11 cellular contexts compared by ENCODE assay signal in the genomic region with DNA sequence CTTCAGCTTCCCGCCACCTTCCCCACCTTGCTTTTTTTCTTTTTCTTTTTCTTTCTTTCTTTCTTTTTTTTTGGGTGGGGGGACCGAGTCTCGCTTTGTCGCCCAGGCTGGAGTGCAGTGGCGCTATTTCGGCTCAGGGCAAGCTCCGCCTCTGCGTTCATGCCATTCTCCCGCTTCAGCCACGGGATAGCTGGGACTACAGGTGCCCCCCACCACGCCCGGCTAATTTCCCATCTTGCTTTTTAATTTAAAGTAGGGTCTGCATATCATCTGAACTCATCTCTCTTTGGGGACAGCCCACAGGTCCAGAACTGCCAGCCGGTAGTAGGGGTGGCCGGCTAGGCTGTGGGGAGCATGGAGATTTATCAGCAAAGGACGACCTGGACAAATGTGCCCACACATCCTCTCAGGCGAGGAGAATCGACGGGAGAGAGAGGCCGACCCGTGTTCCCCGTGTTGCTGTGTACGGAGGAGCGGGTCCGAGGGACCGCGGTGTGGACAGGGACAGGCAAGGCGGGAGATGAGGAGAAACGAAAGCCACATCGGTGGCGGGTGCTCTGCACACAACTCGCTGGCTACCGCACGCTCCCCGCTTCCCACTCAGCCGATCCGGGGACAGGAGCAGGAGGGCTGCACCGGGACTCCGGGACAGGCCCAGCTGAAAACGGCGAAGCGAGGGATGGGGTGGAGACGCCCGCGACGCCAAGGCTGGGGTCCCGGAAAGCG. TPM values are rescaled to one million over a fixed set of nuclear protein-coding genes. Genes with fewer than 3 reads are reported as not detected.
DNase-seq lines count a peak whose midpoint lies in the region; ATAC-seq, FAIRE-seq and TF ChIP-seq lines count a peak whose summit lies in the region.
"Had no signal": no experiment of that assay in that cellular context is flagged by ENCODE, and none has a peak within 500 bp of the region (broad histone marks: within the 10 kb centered on the region; RNA-seq: fewer than 3 reads in every experiment).

No MANE protein-coding gene starts in this region.

- H3K4me3 ChIP-seq in endothelial cell of umbilical vein (replicated peaks in 1 of 3; ENCODE audit: insufficient read depth in 1 of 3, low read depth in 1 of 3, low read length in 3 of 3) (peak overlapping the region in 2 of 3 experiments; percentile 21 to 30), psoas muscle (peak overlapping the region; percentile 4)

- H2BK20ac ChIP-seq in H9 (ENCODE audit: low read depth, low read length, poor library complexity, severe bottlenecking), result no peak overlapping the region

- H4K20me1 ChIP-seq in H9 (ENCODE audit: control insufficient read depth, insufficient read depth, insufficient read length) (no peaks in the 10 kb centered on the region), endothelial cell of umbilical vein (replicated peaks; ENCODE audit: control insufficient read depth, extremely low read depth, insufficient read depth, low read length) (no peaks in the 10 kb centered on the region)

- no peak overlapping the region for H3K14ac ChIP-seq in H9 (ENCODE audit: insufficient read depth, low read length)

- H4K91ac ChIP-seq in H9 (ENCODE audit: insufficient read length, low read depth, low read length), result no peak overlapping the region

- H3K4me1 ChIP-seq in H9 (ENCODE audit: insufficient read depth, low read length) (no peaks in the 10 kb centered on the region), endothelial cell of umbilical vein (ENCODE audit: control insufficient read depth, extremely low read depth, insufficient read depth, low read length) (peaks cover 19% of the 10 kb centered on the region), psoas muscle (peaks cover 5% of the 10 kb centered on the region)

- no CpG with 5 or more reads among the region's 47 CpGs for WGBS in H9 (ENCODE audit: extremely low coverage, insufficient read length, low lambda C conversion rate)
- 51 to 64% (median 61%) methylated on average over 43 to 47 of the region's 47 CpGs for WGBS in psoas muscle, 3 donors

- no peak for TF ChIP-seq CTCF in H9 (conservative IDR thresholded peaks at IDR 0.05)
- no peak for TF ChIP-seq CTCF in endothelial cell of umbilical vein (IDR thresholded peaks at IDR 0.05; ENCODE audit: extremely low read depth in 1 of 2, insufficient read depth in 1 of 2, low read depth in 1 of 2, low read length in 2 of 2)
- no peak for TF ChIP-seq CTCF in psoas muscle (IDR thresholded peaks at IDR 0.05)

- ATAC-seq in T-helper 17 cell (no peak), psoas muscle (no peak), HG02852 (IDR thresholded peaks at IDR 0.05; ENCODE audit: unreplicated experiment) (no peak), HG03571 (IDR thresholded peaks at IDR 0.05; ENCODE audit: unreplicated experiment) (no peak)

- intact Hi-C loops in endothelial cell of umbilical vein (cut with micrococcal nuclease), result loop anchor here (1.0 to 2.0 kb wide), 2 partner anchors 10 to 24 kb away; partner anchors contain the start of gene MT1E
- intact Hi-C loops in psoas muscle (cut with DNase I), result loop anchor here in 1 of 2 donors (5.0 kb wide), 2 partner anchors 33 to 37 kb away; no protein-coding TSS in a partner anchor

- BruUV-seq in endothelial cell of umbilical vein (replicated peaks; lab: Mats Ljungman, UMichigan), result no TSS peak

- no peak for FAIRE-seq in endothelial cell of umbilical vein (lab: Jason Lieb, UNC)

- H3K79me1 ChIP-seq in H9 (ENCODE audit: insufficient read depth, low read depth, low read length, poor library complexity, severe bottlenecking), result no peaks in the 10 kb centered on the region

- peaks cover 0 to 12% of the 10 kb centered on the region in 2 experiments; a peak in 2 of 5 replicates for H3K9me3 Mint-ChIP-seq in H9

- H2AFZ ChIP-seq in H9 (ENCODE audit: low read length), result no peak overlapping the region
- H2AFZ ChIP-seq in endothelial cell of umbilical vein (ENCODE audit: low read depth, low read length), result peak overlapping the region; percentile 83

- H3K23me2 ChIP-seq in H9 (ENCODE audit: insufficient read length, low read depth, low read length, poor library complexity, severe bottlenecking), result peaks cover 13% of the 10 kb centered on the region

- no peak overlapping the region for H3K56ac ChIP-seq in H9 (ENCODE audit: insufficient read length, low read depth, low read length)

- H3K79me2 ChIP-seq in H9 (ENCODE audit: insufficient read depth, low read length) (no peaks in the 10 kb centered on the region), endothelial cell of umbilical vein (ENCODE audit: control insufficient read depth, insufficient read depth, low read length) (no peaks in the 10 kb centered on the region)

- H3K36me3 Mint-ChIP-seq in H9 (ENCODE audit: insufficient read depth in 1 of 3, low read depth in 3 of 3), result no peaks in the 10 kb centered on the region; a peak in 1 of 7 replicates
- peaks cover 8% of the 10 kb centered on the region for H3K36me3 Mint-ChIP-seq in T-helper 17 cell (ENCODE audit: low read depth)

- peak overlapping the region; percentile 60 for H3K4me2 ChIP-seq in H9 (ENCODE audit: insufficient read depth, insufficient read length, low read length)
- H3K4me2 ChIP-seq in endothelial cell of umbilical vein (ENCODE audit: insufficient read depth, low read length), result peak overlapping the region; percentile 72

- no peak overlapping the region for H3K4ac ChIP-seq in H9 (ENCODE audit: low read depth, low read length)

- no peaks in the 10 kb centered on the region for H3K36me3 ChIP-seq in endothelial cell of umbilical vein (ENCODE audit: control insufficient read depth in 2 of 2, extremely low read depth in 1 of 2, insufficient read depth in 2 of 2, low read length in 2 of 2)
- H3K36me3 ChIP-seq in psoas muscle (ENCODE audit: insufficient read depth in 1 of 2, low read depth in 1 of 2), result no peaks in the 10 kb centered on the region
- H3K36me3 ChIP-seq: neutrophil had no signal

- H3K4me3 Mint-ChIP-seq in H9 (peak overlapping the region; percentile 43 to 81), T-helper 17 cell (peak overlapping the region; percentile 90)

- H3K27ac ChIP-seq in H9 (ENCODE audit: insufficient read length, low read depth, low read length) (no peak overlapping the region), endothelial cell of umbilical vein (ENCODE audit: insufficient read depth, low read depth, low read length) (no peak overlapping the region), psoas muscle (no peak overlapping the region)
- H3K27ac ChIP-seq: neutrophil had no signal

- H3K9ac ChIP-seq in H9 (ENCODE audit: extremely low read depth, insufficient read length, low read length), result no peak overlapping the region
- no peak overlapping the region for H3K9ac ChIP-seq in endothelial cell of umbilical vein (replicated peaks; ENCODE audit: extremely low read depth, insufficient read depth, low read length)

- peaks cover 100% of the 10 kb centered on the region for H3K27me3 Mint-ChIP-seq in H9 (ENCODE audit: low read depth)
- peaks cover 88% of the 10 kb centered on the region for H3K27me3 Mint-ChIP-seq in T-helper 17 cell

- H4K8ac ChIP-seq in H9 (replicated peaks; ENCODE audit: insufficient read length, low read depth, low read length), result no peak overlapping the region

- no peak overlapping the region for H2BK15ac ChIP-seq in H9 (ENCODE audit: low read depth, low read length)

- POLR2A ChIA-PET in endothelial cell of umbilical vein (lab: Charles Lee), result interaction anchor here (2.1 kb wide), 1 partner anchor 10 kb away, joined by 6 read pairs; the partner anchor contains the start of gene MT1E

- no peaks in the 10 kb centered on the region for H3K9me1 ChIP-seq in endothelial cell of umbilical vein (replicated peaks; ENCODE audit: control insufficient read depth, extremely low read depth, insufficient read depth, low read length)

- H3K4me1 Mint-ChIP-seq in H9 (peaks cover 18 to 36% of the 10 kb centered on the region in 2 experiments), T-helper 17 cell (peaks cover 23% of the 10 kb centered on the region)

- H3K9me3 ChIP-seq in H9 (ENCODE audit: control insufficient read depth, low read depth, low read length) (no peaks in the 10 kb centered on the region), T-helper 17 cell (ENCODE audit: control insufficient read depth, low read length, poor library complexity, severe bottlenecking) (no peaks in the 10 kb centered on the region), endothelial cell of umbilical vein (replicated peaks; ENCODE audit: control insufficient read depth, insufficient read depth, low read length) (no peaks in the 10 kb centered on the region), psoas muscle (no peaks in the 10 kb centered on the region)
- H3K9me3 ChIP-seq: neutrophil had no signal

- H3K27me3 ChIP-seq in H9 (ENCODE audit: insufficient read depth, low read length) (peaks cover 99% of the 10 kb centered on the region), endothelial cell of umbilical vein (ENCODE audit: control insufficient read depth in 2 of 2, insufficient read depth in 2 of 2, low read length in 2 of 2) (peaks cover 34 to 39% of the 10 kb centered on the region in 2 experiments), psoas muscle (ENCODE audit: insufficient read depth in 3 of 3, low read length in 2 of 3) (peaks cover 0 to 2% (median 0%) of the 10 kb centered on the region in 3 donors)

- no peak overlapping the region for H2AK5ac ChIP-seq in H9 (ENCODE audit: insufficient read length, low read length)

- no peak overlapping the region for H2BK120ac ChIP-seq in H9 (ENCODE audit: low read depth, low read length, poor library complexity, severe bottlenecking)

- CTCF ChIA-PET in endothelial cell of umbilical vein (lab: Charles Lee), result interaction anchor here (0.7 to 1.5 kb wide), 3 partner anchors 31 to 34 kb away, joined by 3 to 5 read pairs (median 3); no protein-coding TSS in a partner anchor

- dilution Hi-C loops in endothelial cell of umbilical vein (cut with MboI; ENCODE audit: extremely low pct_ligation_motif_present, low sequenced_read_pairs), result no loop called here

- H2BK12ac ChIP-seq in H9 (ENCODE audit: insufficient read length, low read depth, low read length), result no peak overlapping the region

- no peak overlapping the region for H3T11ph ChIP-seq in H9 (ENCODE audit: low read length)

- H4K5ac ChIP-seq in H9 (ENCODE audit: insufficient read length, low read depth, low read length), result no peak overlapping the region

- no peak overlapping the region for H2BK5ac ChIP-seq in H9 (ENCODE audit: insufficient read length, low read length)

- TF ChIP-seq POLR2A in endothelial cell of umbilical vein (IDR thresholded peaks at IDR 0.05; ENCODE audit: low read depth, low read length), result no peak

- no peak overlapping the region for H3K27ac Mint-ChIP-seq in H9
- H3K27ac Mint-ChIP-seq in T-helper 17 cell, result peak overlapping the region; percentile 86

- peak; percentile 40 for DNase-seq in H9
- DNase-seq in T-helper 17 cell, result no peak
- DNase-seq in endothelial cell of umbilical vein (ENCODE audit: low read depth, low spot score), result no peak
- DNase-seq in psoas muscle, result no peak
- DNase-seq in middle frontal gyrus (ENCODE audit: extremely low spot score, low spot score), result no peak
- DNase-seq in stimulated activated CD4-positive, alpha-beta T cell treated with anti-CD3 and anti-CD28 coated beads, Interleukin-1b, Interleukin-23, amount 100 ng/mL, for 48 hours, result no peak
- DNase-seq: NCI-H1417 treated with DMSO at 0.1 percent for 48 hours; stimulated activated CD4-positive, alpha-beta T cell treated with anti-CD3 and anti-CD28 coated beads, Interleukin-4, amount 100 ng/mL, for 1 hour had no signal

- H3K18ac ChIP-seq in H9 (ENCODE audit: insufficient read length, low read depth, low read length), result no peak overlapping the region

- H3K23ac ChIP-seq in H9 (ENCODE audit: insufficient read length, low read depth, low read length), result no peak overlapping the region

RNA-seq across cellular contexts. Expression of gene MT1M, which starts 2.4 kb away (rescaled TPM):
- total RNA-seq in H9 (2021), result 1.4 and 2.5 TPM in 2 replicates
- not detected for total RNA-seq in T-helper 17 cell
- 1.8 and 4.6 TPM in 2 replicates for total RNA-seq in endothelial cell of umbilical vein
- polyA plus RNA-seq in endothelial cell of umbilical vein, result 4.1 and 4.3 TPM in 2 replicates
- 5.6 and 6.0 TPM in 2 replicates for polyA plus RNA-seq in endothelial cell of umbilical vein (2011; cell fraction: cytosol; rRNA removed)
- 0.65 and 1.5 TPM in 2 replicates for polyA plus RNA-seq in endothelial cell of umbilical vein (2011; cell fraction: nucleus; rRNA removed)
- 2.2 and 3.2 TPM in 2 replicates for polyA plus RNA-seq in endothelial cell of umbilical vein (2012)
- 1.4 and 1.7 TPM in 2 replicates for polyA minus RNA-seq in endothelial cell of umbilical vein
- polyA minus RNA-seq in endothelial cell of umbilical vein (2011; cell fraction: cytosol; rRNA and poly(A)+ RNA removed), result not detected
- 0.58 TPM in 1 of 2 replicates, not detected in the other for polyA minus RNA-seq in endothelial cell of umbilical vein (2011; cell fraction: nucleus; rRNA and poly(A)+ RNA removed)
- 100 to 1,000 TPM in 1 of 4 donors, 10 to 100 TPM in 1, 1 to 10 TPM in 2; 1.4 to 288 (median 12.8) TPM for total RNA-seq in psoas muscle
- polyA plus RNA-seq in psoas muscle, result 100 to 1,000 TPM in 2 of 3 donors, 10 to 100 TPM in 1; 21.8 to 569 (median 300) TPM

RNA-seq across cellular contexts. Expression of gene MT1A, which starts 3.6 kb away (rescaled TPM):
- total RNA-seq in H9 (2021) (0.68 TPM in 1 of 2 replicates, not detected in the other), T-helper 17 cell (not detected), endothelial cell of umbilical vein (5.4 and 8.4 TPM in 2 replicates), psoas muscle (1,000 to 10,000 TPM in 1 of 4 donors, 10 to 100 TPM in 1, 1 to 10 TPM in 2; 4.0 to 1,028 (median 22.4) TPM)
- polyA plus RNA-seq in endothelial cell of umbilical vein (2.3 and 6.5 TPM in 2 replicates), psoas muscle (1,000 to 10,000 TPM in 2 of 3 donors, 100 to 1,000 TPM in 1; 128 to 4,396 (median 1,331) TPM)
- 8.9 and 15.6 TPM in 2 replicates for polyA plus RNA-seq in endothelial cell of umbilical vein (2011; cell fraction: cytosol; rRNA removed)
- 3.3 and 3.7 TPM in 2 replicates for polyA plus RNA-seq in endothelial cell of umbilical vein (2011; cell fraction: nucleus; rRNA removed)
- 22.0 and 29.7 TPM in 2 replicates for polyA plus RNA-seq in endothelial cell of umbilical vein (2012)
- 3.8 TPM in 1 of 2 replicates, not detected in the other for polyA minus RNA-seq in endothelial cell of umbilical vein
- not detected for polyA minus RNA-seq in endothelial cell of umbilical vein (2011; cell fraction: cytosol; rRNA and poly(A)+ RNA removed)
- not detected in 2 replicates for polyA minus RNA-seq in endothelial cell of umbilical vein (2011; cell fraction: nucleus; rRNA and poly(A)+ RNA removed)

RNA-seq across cellular contexts. Expression of gene MT1E, which starts 9.3 kb away (rescaled TPM):
- total RNA-seq in H9 (2021) (25.9 and 34.4 TPM in 2 replicates), T-helper 17 cell (1 to 10 TPM; 1.9 to 8.7 TPM), endothelial cell of umbilical vein (201 and 346 TPM in 2 replicates), psoas muscle (100 to 1,000 TPM in 2 of 4 donors, 10 to 100 TPM in 2; 44.1 to 669 (median 256) TPM)
- polyA plus RNA-seq in endothelial cell of umbilical vein (186 and 208 TPM in 2 replicates), psoas muscle (100 to 1,000 TPM; 122 to 556 (median 477) TPM)
- 545 and 811 TPM in 2 replicates for polyA plus RNA-seq in endothelial cell of umbilical vein (2011; cell fraction: cytosol; rRNA removed)
- 176 and 197 TPM in 2 replicates for polyA plus RNA-seq in endothelial cell of umbilical vein (2011; cell fraction: nucleus; rRNA removed)
- 497 and 663 TPM in 2 replicates for polyA plus RNA-seq in endothelial cell of umbilical vein (2012)
- polyA minus RNA-seq in endothelial cell of umbilical vein, result 45.8 and 61.2 TPM in 2 replicates
- polyA minus RNA-seq in endothelial cell of umbilical vein (2011; cell fraction: cytosol; rRNA and poly(A)+ RNA removed), result 46.4 TPM
- 17.6 and 21.5 TPM in 2 replicates for polyA minus RNA-seq in endothelial cell of umbilical vein (2011; cell fraction: nucleus; rRNA and poly(A)+ RNA removed)

RNA-seq across cellular contexts. Expression of gene MT1B, which starts 16.8 kb away (rescaled TPM):
- total RNA-seq in H9 (2021) (not detected in 2 replicates), T-helper 17 cell (not detected), endothelial cell of umbilical vein (not detected in 2 replicates), psoas muscle (not detected)
- polyA plus RNA-seq in endothelial cell of umbilical vein (not detected in 2 replicates), psoas muscle (not detected)
- polyA plus RNA-seq in endothelial cell of umbilical vein (2011; cell fraction: cytosol; rRNA removed), result not detected in 2 replicates
- polyA plus RNA-seq in endothelial cell of umbilical vein (2011; cell fraction: nucleus; rRNA removed), result not detected in 2 replicates
- not detected in 2 replicates for polyA plus RNA-seq in endothelial cell of umbilical vein (2012)
- not detected in 2 replicates for polyA minus RNA-seq in endothelial cell of umbilical vein
- polyA minus RNA-seq in endothelial cell of umbilical vein (2011; cell fraction: cytosol; rRNA and poly(A)+ RNA removed), result not detected
- not detected in 2 replicates for polyA minus RNA-seq in endothelial cell of umbilical vein (2011; cell fraction: nucleus; rRNA and poly(A)+ RNA removed)

RNA-seq across cellular contexts. Expression of gene MT1F, which starts 22.9 kb away (rescaled TPM):
- total RNA-seq in H9 (2021) (22.9 and 26.1 TPM in 2 replicates), T-helper 17 cell (1 to 10 TPM; 3.3 to 8.8 TPM), endothelial cell of umbilical vein (1.4 and 2.6 TPM in 2 replicates), psoas muscle (1 to 10 TPM in 2 of 4 donors, under 1 TPM in 1, not detected in 1; 0.73 to 1.3 (median 1.2) TPM)
- polyA plus RNA-seq in endothelial cell of umbilical vein (2.2 and 2.3 TPM in 2 replicates), psoas muscle (1 to 10 TPM; 1.1 to 3.2 (median 1.5) TPM)
- polyA plus RNA-seq in endothelial cell of umbilical vein (2011; cell fraction: cytosol; rRNA removed), result 2.6 and 3.1 TPM in 2 replicates
- polyA plus RNA-seq in endothelial cell of umbilical vein (2011; cell fraction: nucleus; rRNA removed), result 0.59 and 1.3 TPM in 2 replicates
- 0.52 and 1.4 TPM in 2 replicates for polyA plus RNA-seq in endothelial cell of umbilical vein (2012)
- 0.53 and 1.3 TPM in 2 replicates for polyA minus RNA-seq in endothelial cell of umbilical vein
- not detected for polyA minus RNA-seq in endothelial cell of umbilical vein (2011; cell fraction: cytosol; rRNA and poly(A)+ RNA removed)
- polyA minus RNA-seq in endothelial cell of umbilical vein (2011; cell fraction: nucleus; rRNA and poly(A)+ RNA removed), result 1.1 TPM in 1 of 2 replicates, not detected in the other
